In the genomic region with DNA sequence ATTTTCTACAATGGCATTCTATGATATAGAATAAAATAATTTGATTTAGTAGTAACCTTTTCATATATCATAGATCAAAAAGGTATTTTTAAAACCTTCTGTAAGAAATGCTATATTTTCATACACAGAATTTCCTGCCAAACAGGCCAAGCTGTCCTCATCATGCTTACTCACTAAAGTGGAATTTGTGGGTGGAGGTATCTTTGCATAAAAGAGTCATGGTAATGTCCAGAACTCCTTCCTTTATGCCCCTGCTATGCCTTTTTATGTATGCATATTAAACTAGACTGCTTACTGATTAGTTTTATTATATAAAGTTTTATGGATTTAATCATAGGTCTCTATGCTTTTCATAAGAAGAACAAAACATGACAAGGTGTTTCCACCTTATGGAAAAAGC, we compare ENCODE assay signal across 19 cellular contexts. TPM values are rescaled to one million over a fixed set of nuclear protein-coding genes. Genes with fewer than 3 reads are reported as not detected.
A peak's percentile ranks its signal among the peaks of the same experiment; 100 is the strongest.
DNase-seq lines count a peak whose midpoint lies in the region; ATAC-seq, FAIRE-seq and TF ChIP-seq lines count a peak whose summit lies in the region.
"Had no signal": no experiment of that assay in that cellular context is flagged by ENCODE, and none has a peak within 500 bp of the region (broad histone marks: within the 10 kb centered on the region; RNA-seq: fewer than 3 reads in every experiment).

No MANE protein-coding gene starts in this region.

- peak overlapping the region; percentile 31 for H3K4me2 ChIP-seq in keratinocyte (ENCODE audit: control insufficient read depth, extremely low read depth, insufficient read depth, low read depth, low read length)
- H3K4me2 ChIP-seq: BLaER1 had no signal

- in situ Hi-C loops in brain microvascular endothelial cell (cut with HindIII; ENCODE audit: low pct_ligation_motif_present, low sequenced_read_pairs) = no loop called here

- no peaks in the 10 kb centered on the region for H4K20me1 ChIP-seq in keratinocyte (ENCODE audit: control insufficient read depth, extremely low read depth, insufficient read depth, low read length)
- H4K20me1 ChIP-seq: BLaER1 had no signal

- DNase-seq in AG08396 (ENCODE audit: low spot score) (peak; percentile 39), brain microvascular endothelial cell (peak; percentile 60), keratinocyte (ENCODE audit: low read depth, low spot score) (peak; percentile 7), retina (no peak), COLO668 (lab: John Stamatoyannopoulos, UW; ENCODE audit: unreplicated experiment) (no peak), NCI-H1417 treated with DMSO at 0.1 percent for 48 hours (lab: John Stamatoyannopoulos, UW) (no peak)
- DNase-seq: activated CD4-positive, alpha-beta T cell treated with anti-CD3 and anti-CD28 coated beads, Interleukin-2, amount 50 U/mL, for 4 hours; anterior cingulate cortex; effector memory CD4-positive, alpha-beta T cell; heart right ventricle; naive B cell; NCI-H1436 treated with DMSO at 0.1 percent for 48 hours; T-helper 9 cell had no signal

- H3K9ac ChIP-seq in keratinocyte (ENCODE audit: control insufficient read depth, extremely low read depth, insufficient read depth, low read length) = no peak overlapping the region
- H3K9ac ChIP-seq: BLaER1 had no signal

- H3K27me3 ChIP-seq in brain microvascular endothelial cell (replicated peaks) (no peaks in the 10 kb centered on the region), keratinocyte (ENCODE audit: control insufficient read depth, extremely low read depth, insufficient read depth, low read length) (no peaks in the 10 kb centered on the region)
- H3K27me3 ChIP-seq: BLaER1, heart right ventricle, tibial nerve had no signal

- H3K9me3 ChIP-seq in keratinocyte (ENCODE audit: control insufficient read depth, low read depth, low read length) = no peaks in the 10 kb centered on the region
- H3K9me3 ChIP-seq: BLaER1, heart right ventricle, tibial nerve had no signal

- H3K36me3 ChIP-seq in brain microvascular endothelial cell (replicated peaks) (no peaks in the 10 kb centered on the region), keratinocyte (ENCODE audit: control insufficient read depth in 2 of 2, extremely low read depth in 1 of 2, insufficient read depth in 2 of 2, low read length in 2 of 2) (no peaks in the 10 kb centered on the region)
- H3K36me3 ChIP-seq: BLaER1, heart right ventricle, tibial nerve had no signal

- no peaks in the 10 kb centered on the region for H3K79me2 ChIP-seq in keratinocyte (ENCODE audit: control insufficient read depth, insufficient read depth, low read length)

- H2AFZ ChIP-seq in keratinocyte (ENCODE audit: control insufficient read depth, low read length) = no peak overlapping the region

- dilution Hi-C loops in keratinocyte (cut with MboI; ENCODE audit: extremely low pct_ligation_motif_present, low sequenced_read_pairs) = no loop called here

- no peak for ATAC-seq in GM19035 (IDR thresholded peaks at IDR 0.05; ENCODE audit: unreplicated experiment)
- ATAC-seq: heart right ventricle, K562, left lobe of liver had no signal

- TF ChIP-seq RAD21 in Ishikawa (IDR thresholded peaks at IDR 0.05; ENCODE audit: low read depth) = no peak

- peak; percentile 57 for FAIRE-seq in keratinocyte (lab: Jason Lieb, UNC)
- FAIRE-seq: K562 had no signal

- no peaks in the 10 kb centered on the region for H3K9me1 ChIP-seq in keratinocyte (ENCODE audit: control insufficient read depth, extremely low read depth, insufficient read depth, low read length)

- peaks cover 16% of the 10 kb centered on the region for H3K4me1 ChIP-seq in keratinocyte (ENCODE audit: control insufficient read depth, extremely low read depth, insufficient read depth, low read length)
- H3K4me1 ChIP-seq: BLaER1, tibial nerve had no signal

- no peak overlapping the region for H3K4me3 ChIP-seq in brain microvascular endothelial cell (ENCODE audit: low read depth, low read length)
- no peak overlapping the region for H3K4me3 ChIP-seq in keratinocyte (ENCODE audit: control insufficient read depth in 2 of 3, extremely low read depth in 1 of 3, insufficient read depth in 2 of 3, low read depth in 1 of 3, low read length in 3 of 3)
- H3K4me3 ChIP-seq: BLaER1, heart right ventricle, K562, tibial nerve had no signal

- TF ChIP-seq CTCF in brain microvascular endothelial cell (IDR thresholded peaks at IDR 0.05; ENCODE audit: low read depth, low read length, missing control alignments) (no peak), keratinocyte (optimal IDR thresholded peaks at IDR 0.05 in 1 of 3, IDR thresholded peaks at IDR 0.05 in 1 of 3, conservative IDR thresholded peaks at IDR 0.05 in 1 of 3; ENCODE audit: extremely low read depth in 1 of 3, insufficient read depth in 2 of 3, low read length in 3 of 3) (no peak)

- TF ChIP-seq EP300 in Ishikawa (IDR thresholded peaks at IDR 0.05; ENCODE audit: borderline replicate concordance) = no peak

- H3K27ac ChIP-seq in brain microvascular endothelial cell (peak overlapping the region; percentile 13), keratinocyte (ENCODE audit: control insufficient read depth, insufficient read depth, low read length) (peak overlapping the region; percentile 23)
- H3K27ac ChIP-seq: BLaER1, heart right ventricle, tibial nerve had no signal

TF ChIP-seq in Ishikawa, 13 proteins besides CTCF, POLR2A, EP300 and RAD21:
- peak; percentile 74 for TF ChIP-seq TEAD4 (IDR thresholded peaks at IDR 0.05)
- TF ChIP-seq ZBTB7A (IDR thresholded peaks at IDR 0.05; ENCODE audit: low read depth) = no peak
- TF ChIP-seq, protein P1, sequence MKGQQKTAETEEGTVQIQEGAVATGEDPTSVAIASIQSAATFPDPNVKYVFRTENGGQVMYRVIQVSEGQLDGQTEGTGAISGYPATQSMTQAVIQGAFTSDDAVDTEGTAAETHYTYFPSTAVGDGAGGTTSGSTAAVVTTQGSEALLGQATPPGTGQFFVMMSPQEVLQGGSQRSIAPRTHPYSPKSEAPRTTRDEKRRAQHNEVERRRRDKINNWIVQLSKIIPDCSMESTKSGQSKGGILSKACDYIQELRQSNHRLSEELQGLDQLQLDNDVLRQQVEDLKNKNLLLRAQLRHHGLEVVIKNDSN (IDR thresholded peaks at IDR 0.05) = no peak

RNA-seq across cellular contexts. Expression of a gene that starts 27.5 kb away (rescaled TPM):
- 52.0 to 89.4 TPM (median 52.9 TPM) in 3 replicates for polyA plus RNA-seq in keratinocyte
- polyA plus RNA-seq in keratinocyte (2011; ENCODE audit: low read depth) = 100.0 TPM
- 27.6 and 68.4 TPM in 2 replicates for polyA plus RNA-seq in keratinocyte (2011; cell fraction: cytosol; rRNA removed)
- 90.1 and 127 TPM in 2 replicates for polyA plus RNA-seq in keratinocyte (2011; cell fraction: nucleus; rRNA removed)
- polyA plus RNA-seq in keratinocyte (2012; ENCODE audit: low replicate concordance) = 69.9 and 70.9 TPM in 2 replicates
- polyA minus RNA-seq in keratinocyte = 16.1 to 70.5 TPM (median 33.6 TPM) in 3 replicates
- 44.9 TPM for polyA minus RNA-seq in keratinocyte (2011; cell fraction: cytosol; rRNA and poly(A)+ RNA removed)
- polyA minus RNA-seq in keratinocyte (2011; cell fraction: nucleus; rRNA and poly(A)+ RNA removed) = 58.0 and 123 TPM in 2 replicates

Comparison
In these comparisons a context has a peak if more than half of its experiments do, and no peak if none do; other contexts are left out.
1. DNase-seq: peak in AG08396 (single experiment), brain microvascular endothelial cell (single experiment) and keratinocyte (single experiment); none in retina (single experiment), COLO668 (single experiment) and NCI-H1417 treated with DMSO at 0.1 percent for 48 hours (single experiment).